15 cellular contexts compared by ENCODE assay signal in the genomic region with DNA sequence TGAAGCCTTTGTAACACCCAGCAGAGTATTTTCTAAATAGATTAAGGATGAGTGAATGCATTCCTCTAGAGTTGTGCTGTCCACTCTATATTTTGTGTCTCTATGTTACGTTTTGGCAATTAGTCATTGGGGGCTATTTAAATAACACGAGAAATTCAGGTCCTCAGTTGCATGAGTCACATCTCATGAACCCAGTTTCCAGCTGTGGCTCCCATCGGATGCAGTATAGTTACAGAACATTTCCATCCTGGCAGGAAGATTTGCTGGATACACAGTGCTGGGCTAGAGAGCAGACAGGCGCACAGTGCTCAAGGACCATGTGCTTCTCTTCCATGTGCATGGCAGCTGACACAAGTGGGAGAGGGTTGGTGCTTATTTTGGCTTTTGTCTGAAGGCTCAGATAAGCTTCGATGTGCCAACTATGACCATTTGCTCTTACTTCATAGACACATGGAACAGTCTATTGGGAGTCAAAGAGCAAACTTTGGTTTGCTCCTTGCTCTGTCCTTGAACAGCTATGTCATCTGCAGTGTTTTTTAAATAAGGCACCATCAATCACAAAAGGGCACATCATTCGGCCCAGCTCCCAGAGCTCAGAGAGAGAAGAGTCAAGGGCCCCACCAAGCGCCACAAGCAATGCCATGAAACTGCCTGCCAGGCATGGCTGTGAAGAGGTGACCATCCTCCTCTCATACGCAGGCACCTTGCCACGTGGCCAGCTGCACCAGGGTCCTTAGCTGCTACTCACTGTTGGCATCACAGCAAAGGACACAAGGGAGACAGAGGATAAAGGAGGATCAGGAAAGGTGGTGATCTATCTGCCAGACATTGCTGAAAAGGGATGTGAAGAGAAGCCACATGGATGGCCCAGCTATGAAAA. TPM values are rescaled to one million over a fixed set of nuclear protein-coding genes. Genes with fewer than 3 reads are reported as not detected.
DNase-seq lines count a peak whose midpoint lies in the region; TF ChIP-seq lines count a peak whose summit lies in the region.
"Had no signal": no experiment of that assay in that cellular context is flagged by ENCODE, and none has a peak within 500 bp of the region (broad histone marks: within the 10 kb centered on the region; RNA-seq: fewer than 3 reads in every experiment).

No MANE protein-coding gene starts in this region.

- H3K4me1 ChIP-seq in osteoblast (ENCODE audit: insufficient read depth, low read length) (peaks cover 14% of the 10 kb centered on the region), ovary (ENCODE audit: insufficient read depth) (no peaks in the 10 kb centered on the region)
- H3K4me1 ChIP-seq: upper lobe of left lung had no signal

- DNase-seq in EH (ENCODE audit: low read depth), result peak; percentile 92
- DNase-seq in NCI-H226, result peak; percentile 20
- peak; percentile 41 for DNase-seq in epithelial cell of esophagus (ENCODE audit: low read depth)
- DNase-seq in osteoblast (ENCODE audit: insufficient read length, low spot score, missing footprints), result peak; percentile 79
- no peak for DNase-seq in ovary
- DNase-seq in stimulated activated CD4-positive, alpha-beta T cell treated with anti-CD3 and anti-CD28 coated beads, Interleukin-2, amount 100 ng/mL, for 24 hours, result no peak
- no peak for DNase-seq in NCI-H1105 treated with DMSO at 0.1 percent for 48 hours (lab: John Stamatoyannopoulos, UW)
- DNase-seq: activated CD4-positive, alpha-beta T cell treated with anti-CD3 and anti-CD28 coated beads for 4 hours; activated T-cell treated with anti-CD3 and anti-CD28 coated beads, Interleukin-2, amount 50 U/mL, for 48 hours; CD8-positive, alpha-beta T cell; foreskin melanocyte; H9; NCI-H2081; stimulated activated CD4-positive, alpha-beta T cell treated with anti-CD3 and anti-CD28 coated beads, Interleukin-4, amount 100 ng/mL, for 1 hour; upper lobe of left lung had no signal

- peaks cover 38% of the 10 kb centered on the region for H4K20me1 ChIP-seq in osteoblast (ENCODE audit: insufficient read depth, low read length)

- no peak for TF ChIP-seq POLR2A in ovary (IDR thresholded peaks at IDR 0.05)

- H3K4me3 ChIP-seq in epithelial cell of esophagus (ENCODE audit: low read length) (no peak overlapping the region), osteoblast (ENCODE audit: insufficient read depth, low read length) (no peak overlapping the region), ovary (no peak overlapping the region)
- H3K4me3 ChIP-seq: upper lobe of left lung had no signal

- WGBS in ovary, 3 donors, result 78 to 81% (median 80%) methylated on average over 9 of the region's 9 CpGs

- peak overlapping the region; percentile 7 for H3K4me2 ChIP-seq in osteoblast (ENCODE audit: insufficient read depth, low read length)

- no peak overlapping the region for H2AFZ ChIP-seq in osteoblast (ENCODE audit: low read length)

- H3K27me3 ChIP-seq in osteoblast (ENCODE audit: insufficient read depth, low read length) (no peaks in the 10 kb centered on the region), ovary (no peaks in the 10 kb centered on the region)
- H3K27me3 ChIP-seq: upper lobe of left lung had no signal

- intact Hi-C loops in ovary (cut with DNase I), result loop anchor here in 1 of 4 donors (10.0 kb wide), 1 partner anchor 785 kb away; a partner anchor contains a TSS

- peaks cover 74% of the 10 kb centered on the region for H3K79me2 ChIP-seq in osteoblast (ENCODE audit: insufficient read depth, low read length)

- no peak for TF ChIP-seq EP300 in ovary (IDR thresholded peaks at IDR 0.05)

- TF ChIP-seq CTCF in epithelial cell of esophagus (IDR thresholded peaks at IDR 0.05; ENCODE audit: insufficient read depth, low read depth, low read length, missing control alignments), result no peak
- no peak for TF ChIP-seq CTCF in osteoblast (IDR thresholded peaks at IDR 0.05; ENCODE audit: extremely low read depth, low read depth, low read length)
- TF ChIP-seq CTCF in ovary (IDR thresholded peaks at IDR 0.05), result no peak

- H3K36me3 ChIP-seq in osteoblast (ENCODE audit: insufficient read depth, low read length) (no peaks in the 10 kb centered on the region), ovary (no peaks in the 10 kb centered on the region)
- H3K36me3 ChIP-seq: upper lobe of left lung had no signal

- H3K27ac ChIP-seq in osteoblast (ENCODE audit: low read depth, low read length), result peak overlapping the region; percentile 30
- H3K27ac ChIP-seq in ovary, result no peak overlapping the region
- H3K27ac ChIP-seq: upper lobe of left lung had no signal

- H3K9me3 ChIP-seq in osteoblast (ENCODE audit: low read depth, low read length) (no peaks in the 10 kb centered on the region), ovary (no peaks in the 10 kb centered on the region)
- H3K9me3 ChIP-seq: upper lobe of left lung had no signal

RNA-seq across cellular contexts. Expression of a gene that starts 8.1 kb away (rescaled TPM):
- total RNA-seq in osteoblast, result 10.9 and 15.0 TPM in 2 replicates
- total RNA-seq in ovary, result 1 to 10 TPM; 2.6 to 8.4 (median 6.1) TPM
- 10 to 100 TPM in 1 of 2 donors, 1 to 10 TPM in 1; 3.8 to 11.7 TPM for polyA plus RNA-seq in ovary

RNA-seq across cellular contexts. Expression of a gene that starts 8.5 kb away (rescaled TPM):
- total RNA-seq in osteoblast (6.5 and 9.4 TPM in 2 replicates), ovary (10 to 100 TPM in 6 of 7 donors, 1 to 10 TPM in 1; 7.3 to 17.9 (median 14.8) TPM)
- polyA plus RNA-seq in ovary, result 10 to 100 TPM in 1 of 2 donors, 1 to 10 TPM in 1; 7.0 to 15.0 TPM

Comparison
In these comparisons a context has a peak if more than half of its experiments do, and no peak if none do; other contexts are left out.
1. DNase-seq: peak in EH (single experiment), NCI-H226 (single experiment), epithelial cell of esophagus (single experiment) and osteoblast (single experiment); none in ovary (0 of 5), stimulated activated CD4-positive, alpha-beta T cell treated with anti-CD3 and anti-CD28 coated beads, Interleukin-2, amount 100 ng/mL, for 24 hours (0 of 2) and NCI-H1105 treated with DMSO at 0.1 percent for 48 hours (single experiment).